ENCODE assay signal across 27 cellular contexts in the genomic region with DNA sequence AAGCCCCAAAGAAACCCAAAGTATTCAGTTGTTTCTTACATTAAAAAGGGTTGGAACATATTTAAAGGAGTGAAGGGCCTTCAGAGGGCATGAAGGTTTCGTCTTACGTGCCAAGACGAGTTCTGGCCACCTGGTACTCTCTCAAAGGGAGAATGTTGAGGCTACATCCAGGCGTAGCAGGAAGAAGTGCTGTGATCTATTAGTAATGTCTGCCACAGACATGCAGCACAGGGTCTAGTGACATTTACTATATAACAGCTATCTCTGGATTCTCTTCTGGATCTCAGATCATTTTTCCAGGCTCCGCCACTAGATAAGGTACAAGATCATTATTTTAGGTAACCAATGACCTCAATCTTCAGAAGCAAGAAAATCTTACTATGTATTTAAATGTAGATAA.
"Had no signal": no experiment of that assay in that cellular context is flagged by ENCODE, and none has a peak within 500 bp of the region (broad histone marks: within the 10 kb centered on the region; RNA-seq: fewer than 3 reads in every experiment).

No MANE protein-coding gene starts in this region.

- H3K36me3 ChIP-seq: ascending aorta, cardiac muscle cell, ovary, right lobe of liver, thoracic aorta, vagina had no signal

- H3K9me3 ChIP-seq: ascending aorta, ovary, right lobe of liver, thoracic aorta, vagina had no signal

- DNase-seq: activated CD4-positive, alpha-beta memory T cell treated with anti-CD3 and anti-CD28 coated beads, Interleukin-2, amount 10 ng/mL, durations not matched to agents 7 days and 5 days; activated CD4-positive, alpha-beta T cell treated with anti-CD3 and anti-CD28 coated beads for 1 hour; activated CD4-positive, alpha-beta T cell treated with anti-CD3 and anti-CD28 coated beads, Interleukin-2, amount 10 ng/mL, durations not matched to agents 7 days and 5 days; activated CD8-positive, alpha-beta memory T cell treated with anti-CD3 and anti-CD28 coated beads, Interleukin-2, amount 50 U/mL, for 48 hours; activated gamma-delta T cell; activated naive CD4-positive, alpha-beta T cell treated with anti-CD3 and anti-CD28 coated beads, Interleukin-2, amount 10 ng/mL, durations not matched to agents 7 days and 5 days; activated naive CD8-positive, alpha-beta T cell treated with anti-CD3 and anti-CD28 coated beads, Interleukin-2, amount 10 ng/mL, durations not matched to agents 7 days and 5 days; activated T-cell treated with anti-CD3 and anti-CD28 coated beads, Interleukin-2, amount 50 U/mL, for 24 hours; dorsolateral prefrontal cortex; effector memory CD4-positive, alpha-beta T cell; glutamatergic neuron; islet precursor cell; left cardiac atrium; naive B cell; nephron progenitor cell; ovary; right lobe of liver; stimulated activated CD4-positive, alpha-beta T cell treated with anti-CD3 and anti-CD28 coated beads, Interleukin-4, amount 100 ng/mL, for 24 hours; trophoblast cell had no signal

- H3K4me3 ChIP-seq: ascending aorta, cardiac muscle cell, coronary artery, dorsolateral prefrontal cortex, ovary, right lobe of liver, skin epidermis, thoracic aorta, vagina had no signal

- ATAC-seq: left cardiac atrium; stimulated activated effector memory CD8-positive, alpha-beta T cell treated with anti-CD3 and anti-CD28 coated beads, Interleukin-12 subunit alpha, Interleukin-12 subunit beta, amount 100 ng/mL, for 72 hours had no signal

- H3K27me3 ChIP-seq: ascending aorta, cardiac muscle cell, dorsolateral prefrontal cortex, ovary, right lobe of liver, vagina had no signal

- FAIRE-seq: frontal cortex had no signal

- H3K27ac ChIP-seq: ascending aorta, cardiac muscle cell, coronary artery, dorsolateral prefrontal cortex, ovary, right lobe of liver, skin epidermis, thoracic aorta, vagina had no signal

- H3K4me1 ChIP-seq: ascending aorta, right lobe of liver, vagina had no signal
